In the genomic region with DNA sequence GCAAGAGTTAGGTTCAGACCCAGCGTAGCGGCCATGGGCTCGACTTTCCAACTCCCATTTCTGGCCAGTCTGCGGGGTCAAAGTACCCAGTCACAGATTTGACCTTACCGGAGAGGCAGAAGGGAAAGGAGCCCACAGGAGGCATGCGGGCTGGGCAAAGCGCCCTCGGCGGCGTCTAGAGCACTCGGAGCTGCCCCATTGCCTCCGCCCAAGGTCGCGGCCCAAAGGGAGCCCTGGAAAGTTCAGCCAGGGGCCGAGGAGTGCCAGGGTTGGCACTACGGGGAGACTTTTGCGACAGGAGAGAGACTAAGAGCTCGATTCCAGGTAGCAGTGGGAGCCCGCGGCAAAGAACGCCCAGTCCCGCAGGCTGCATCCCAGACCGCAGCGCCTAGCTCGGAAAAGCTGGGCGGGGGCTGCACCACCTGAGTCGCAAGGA, we compare ENCODE assay signal across 13 cellular contexts. TPM values are rescaled to one million over a fixed set of nuclear protein-coding genes. Genes with fewer than 3 reads are reported as not detected.
DNase-seq lines count a peak whose midpoint lies in the region; ATAC-seq and TF ChIP-seq lines count a peak whose summit lies in the region.
"Had no signal": no experiment of that assay in that cellular context is flagged by ENCODE, and none has a peak within 500 bp of the region (broad histone marks: within the 10 kb centered on the region; RNA-seq: fewer than 3 reads in every experiment).

No MANE protein-coding gene starts in this region.

- H3K27me3 ChIP-seq in HUES48 (ENCODE audit: control insufficient read depth, insufficient read depth, low read length) (peaks cover 61% of the 10 kb centered on the region), lower lobe of right lung (ENCODE audit: low read depth) (peaks cover 33% of the 10 kb centered on the region), skeletal muscle tissue (ENCODE audit: control insufficient read depth in 3 of 3, insufficient read depth in 3 of 3, low read length in 3 of 3) (peaks cover 9 to 25% (median 23%) of the 10 kb centered on the region in 3 donors)

- H3K4me1 Mint-ChIP-seq in activated CD4-positive, alpha-beta memory T cell treated with anti-CD3 and anti-CD28 coated beads for 36 hours (ENCODE audit: low read depth) = no peaks in the 10 kb centered on the region
- no peaks in the 10 kb centered on the region for H3K4me1 Mint-ChIP-seq in activated CD4-positive, alpha-beta T cell treated with anti-CD3 and anti-CD28 coated beads, Interleukin-2, amount 10 ng/mL, durations not matched to agents 24 days and 14 days

- intact Hi-C loops in lower lobe of right lung (cut with DNase I) = no loop called here
- intact Hi-C loops in activated CD4-positive, alpha-beta memory T cell treated with anti-CD3 and anti-CD28 coated beads for 36 hours (cut with micrococcal nuclease) = no loop called here
- intact Hi-C loops in activated CD4-positive, alpha-beta T cell treated with anti-CD3 and anti-CD28 coated beads, Interleukin-2, amount 10 ng/mL, durations not matched to agents 24 days and 14 days (cut with micrococcal nuclease) = no loop called here

- no peak for TF ChIP-seq CTCF in coronary artery (IDR thresholded peaks at IDR 0.05)
- TF ChIP-seq CTCF in lower lobe of right lung (IDR thresholded peaks at IDR 0.05) = no peak

- H3K27ac Mint-ChIP-seq in activated CD4-positive, alpha-beta memory T cell treated with anti-CD3 and anti-CD28 coated beads for 36 hours = no peak overlapping the region
- H3K27ac Mint-ChIP-seq in activated CD4-positive, alpha-beta T cell treated with anti-CD3 and anti-CD28 coated beads, Interleukin-2, amount 10 ng/mL, durations not matched to agents 24 days and 14 days = no peak overlapping the region

- DNase-seq in coronary artery (ENCODE audit: low spot score) = no peak
- no peak for DNase-seq in lower lobe of right lung
- no peak for DNase-seq in A172 (ENCODE audit: low spot score)
- DNase-seq in activated CD4-positive, alpha-beta memory T cell treated with anti-CD3 and anti-CD28 coated beads for 36 hours = no peak
- no peak for DNase-seq in activated CD4-positive, alpha-beta T cell treated with anti-CD3 and anti-CD28 coated beads, Interleukin-2, amount 10 ng/mL, durations not matched to agents 24 days and 14 days
- no peak for DNase-seq in activated CD4-positive, alpha-beta T cell treated with anti-CD3 and anti-CD28 coated beads for 1 hour
- DNase-seq: caudate nucleus; HCEC 1CT; Karpas-422; stimulated activated naive CD4-positive, alpha-beta T cell had no signal

- no peaks in the 10 kb centered on the region for H3K36me3 Mint-ChIP-seq in activated CD4-positive, alpha-beta memory T cell treated with anti-CD3 and anti-CD28 coated beads for 36 hours
- H3K36me3 Mint-ChIP-seq in activated CD4-positive, alpha-beta T cell treated with anti-CD3 and anti-CD28 coated beads, Interleukin-2, amount 10 ng/mL, durations not matched to agents 24 days and 14 days (ENCODE audit: low read depth) = no peaks in the 10 kb centered on the region

- ATAC-seq in lower lobe of right lung = peak; percentile 40 to 69

- 0 out of 2 replicates have a peak, but pooled peaks cover 9% of the 10 kb centered on the region for H3K4me1 ChIP-seq in HUES48 (ENCODE audit: control insufficient read depth, insufficient read depth, low read length)
- H3K4me1 ChIP-seq in lower lobe of right lung = peaks cover 8% of the 10 kb centered on the region
- peaks cover 4 to 9% (median 7%) of the 10 kb centered on the region in 3 donors for H3K4me1 ChIP-seq in skeletal muscle tissue (ENCODE audit: control insufficient read depth in 3 of 3, insufficient read depth in 3 of 3, low read length in 3 of 3)

- peaks cover 36% of the 10 kb centered on the region for H3K27me3 Mint-ChIP-seq in activated CD4-positive, alpha-beta memory T cell treated with anti-CD3 and anti-CD28 coated beads for 36 hours
- H3K27me3 Mint-ChIP-seq in activated CD4-positive, alpha-beta T cell treated with anti-CD3 and anti-CD28 coated beads, Interleukin-2, amount 10 ng/mL, durations not matched to agents 24 days and 14 days = peaks cover 35% of the 10 kb centered on the region

- H3K9me3 Mint-ChIP-seq in activated CD4-positive, alpha-beta memory T cell treated with anti-CD3 and anti-CD28 coated beads for 36 hours = no peaks in the 10 kb centered on the region
- no peaks in the 10 kb centered on the region for H3K9me3 Mint-ChIP-seq in activated CD4-positive, alpha-beta T cell treated with anti-CD3 and anti-CD28 coated beads, Interleukin-2, amount 10 ng/mL, durations not matched to agents 24 days and 14 days

- H3K27ac ChIP-seq in HUES48 (ENCODE audit: low read depth, low read length) = no peak overlapping the region
- no peak overlapping the region for H3K27ac ChIP-seq in coronary artery
- H3K27ac ChIP-seq in lower lobe of right lung = peak overlapping the region; percentile 36
- no peak overlapping the region for H3K27ac ChIP-seq in skeletal muscle tissue (ENCODE audit: low read depth, low read length)
- H3K27ac ChIP-seq: RWPE1 had no signal

- no peak overlapping the region for H3K4me3 Mint-ChIP-seq in activated CD4-positive, alpha-beta memory T cell treated with anti-CD3 and anti-CD28 coated beads for 36 hours
- no peak overlapping the region for H3K4me3 Mint-ChIP-seq in activated CD4-positive, alpha-beta T cell treated with anti-CD3 and anti-CD28 coated beads, Interleukin-2, amount 10 ng/mL, durations not matched to agents 24 days and 14 days

- H3K9ac ChIP-seq in HUES48 (ENCODE audit: low read depth, low read length) = no peak overlapping the region; the same call in 1 of the 2 replicates
- peak overlapping the region in 1 of 3 donors; percentile 33 for H3K9ac ChIP-seq in skeletal muscle tissue (ENCODE audit: low read depth in 1 of 3, low read length in 3 of 3)

- H3K36me3 ChIP-seq in HUES48 (ENCODE audit: control insufficient read depth, insufficient read depth, low read length) (no peaks in the 10 kb centered on the region), lower lobe of right lung (no peaks in the 10 kb centered on the region), skeletal muscle tissue (ENCODE audit: control insufficient read depth in 3 of 3, insufficient read depth in 3 of 3, low read length in 3 of 3) (no peaks in the 10 kb centered on the region)

- CTCF ChIA-PET in activated CD4-positive, alpha-beta memory T cell treated with anti-CD3 and anti-CD28 coated beads for 36 hours (lab: Charles Lee) = no interaction called here

- POLR2A ChIA-PET in activated CD4-positive, alpha-beta memory T cell treated with anti-CD3 and anti-CD28 coated beads for 36 hours (lab: Charles Lee) = no interaction called here

- peak overlapping the region; percentile 78 for H3K4me3 ChIP-seq in HUES48 (ENCODE audit: low read depth, low read length)
- peak overlapping the region; percentile 65 for H3K4me3 ChIP-seq in coronary artery
- H3K4me3 ChIP-seq in lower lobe of right lung = peak overlapping the region; percentile 55
- H3K4me3 ChIP-seq in skeletal muscle tissue (ENCODE audit: low read length in 3 of 3) = peak overlapping the region; percentile 22 to 51 (median 45)

- no peaks in the 10 kb centered on the region for H3K9me3 ChIP-seq in HUES48 (ENCODE audit: control insufficient read depth, insufficient read depth, low read length)
- H3K9me3 ChIP-seq in lower lobe of right lung = no peaks in the 10 kb centered on the region
- no peaks in the 10 kb centered on the region for H3K9me3 ChIP-seq in skeletal muscle tissue (ENCODE audit: control insufficient read depth in 3 of 3, low read length in 3 of 3)

RNA-seq across cellular contexts. Expression of gene KANK4, which starts 0.9 kb away (rescaled TPM):
- total RNA-seq in lower lobe of right lung (4.4 TPM), skeletal muscle tissue (8.4 TPM)
- total RNA-seq in A172 (2014; rRNA removed; shearing (Covaris generic)) = 0.09 TPM in 1 of 2 replicates, not detected in the other
- total RNA-seq in activated CD4-positive, alpha-beta memory T cell treated with anti-CD3 and anti-CD28 coated beads for 36 hours = not detected
- not detected in 2 replicates for total RNA-seq in activated CD4-positive, alpha-beta T cell treated with anti-CD3 and anti-CD28 coated beads, Interleukin-2, amount 10 ng/mL, durations not matched to agents 24 days and 14 days
